1 cellular context compared by ENCODE assay signal in genomic region chr2:98702127-98702802, GRCh38.
TF ChIP-seq lines count a peak whose summit lies in the region.

No MANE protein-coding gene starts in this region.

TF ChIP-seq in HepG2, 621 proteins besides CTCF, POLR2A, EP300 and RAD21 (continued from another document and continues in another):
- peak; percentile 89; the same call in 1 of the 2 replicates for TF ChIP-seq MLX (CRISPR knock-in tag; IDR thresholded peaks at IDR 0.05)
- TF ChIP-seq ZNF883 (CRISPR knock-in tag; IDR thresholded peaks at IDR 0.05; ENCODE audit: not compliant biosample characterization) = peak; percentile 86
- peak; percentile 77; the same call in 1 of the 2 replicates for TF ChIP-seq ZNF615 (CRISPR knock-in tag; IDR thresholded peaks at IDR 0.05; ENCODE audit: borderline replicate concordance)
- TF ChIP-seq ZNF782 (CRISPR knock-in tag; IDR thresholded peaks at IDR 0.05; ENCODE audit: borderline replicate concordance) = peak; percentile 66; the same call in 1 of the 2 replicates
- no peak for TF ChIP-seq PAF1 (CRISPR knock-in tag; IDR thresholded peaks at IDR 0.05)
- TF ChIP-seq FOXA3 (CRISPR knock-in tag; IDR thresholded peaks at IDR 0.05) = peak; percentile 68
- peak; percentile 84 for TF ChIP-seq ZBTB44 (CRISPR knock-in tag; IDR thresholded peaks at IDR 0.05)
- no peak for TF ChIP-seq ZBTB40 (IDR thresholded peaks at IDR 0.05)
- peak; percentile 95 for TF ChIP-seq ZBTB40 (CRISPR knock-in tag; IDR thresholded peaks at IDR 0.05)
- peak; percentile 47; the same call in 1 of the 2 replicates for TF ChIP-seq ZNF670 (CRISPR knock-in tag; IDR thresholded peaks at IDR 0.05; ENCODE audit: borderline replicate concordance)
- peak; percentile 89; the same call in 1 of the 2 replicates for TF ChIP-seq GLI4 (CRISPR knock-in tag; IDR thresholded peaks at IDR 0.05; ENCODE audit: borderline replicate concordance)
- TF ChIP-seq SRF (IDR thresholded peaks at IDR 0.05; ENCODE audit: low read depth, low read length) = peak; percentile 24; the same call in 1 of the 2 replicates
- TF ChIP-seq CBX5 (CRISPR knock-in tag; IDR thresholded peaks at IDR 0.05; ENCODE audit: borderline replicate concordance) = peak; percentile 94
- TF ChIP-seq MAF1 (CRISPR knock-in tag; IDR thresholded peaks at IDR 0.05; ENCODE audit: borderline replicate concordance) = no peak
- 0 out of 2 replicates have a peak, but pooled peaks have one; percentile 33 for TF ChIP-seq JUN (CRISPR knock-in tag; IDR thresholded peaks at IDR 0.05)
- peak; percentile 98 for TF ChIP-seq ZNF280B (CRISPR knock-in tag; IDR thresholded peaks at IDR 0.05; ENCODE audit: borderline replicate concordance)
- TF ChIP-seq ZNF709 (CRISPR knock-in tag; IDR thresholded peaks at IDR 0.05) = peak; percentile 77
- 0 out of 2 replicates have a peak, but pooled peaks have one; percentile 75 for TF ChIP-seq ZNF138 (CRISPR knock-in tag; IDR thresholded peaks at IDR 0.05; ENCODE audit: low read depth)
- no peak for TF ChIP-seq DNMT1 (CRISPR knock-in tag; IDR thresholded peaks at IDR 0.05)
- TF ChIP-seq REPIN1 (CRISPR knock-in tag; IDR thresholded peaks at IDR 0.05; ENCODE audit: borderline replicate concordance, low read depth) = peak; percentile 96
- no peak for TF ChIP-seq ZNF576 (CRISPR knock-in tag; IDR thresholded peaks at IDR 0.05)
- TF ChIP-seq ZNF251 (CRISPR knock-in tag; IDR thresholded peaks at IDR 0.05) = peak; percentile 87; the same call in 1 of the 2 replicates
- 0 out of 2 replicates have a peak, but pooled peaks have one; percentile 75 for TF ChIP-seq ZNF510 (CRISPR knock-in tag; IDR thresholded peaks at IDR 0.05; ENCODE audit: low read depth)
- TF ChIP-seq TIGD3 (CRISPR knock-in tag; IDR thresholded peaks at IDR 0.05; ENCODE audit: borderline replicate concordance) = no peak
- 0 out of 2 replicates have a peak, but pooled peaks have one; percentile 60 for TF ChIP-seq MYNN (CRISPR knock-in tag; IDR thresholded peaks at IDR 0.05; ENCODE audit: low read depth)
- peak; percentile 77; the same call in 1 of the 2 replicates for TF ChIP-seq NAIF1 (CRISPR knock-in tag; IDR thresholded peaks at IDR 0.05; ENCODE audit: borderline replicate concordance)
- 0 out of 2 replicates have a peak, but pooled peaks have one; percentile 67 for TF ChIP-seq ZBTB7A (CRISPR knock-in tag; IDR thresholded peaks at IDR 0.05)
- peak; percentile 47; the same call in 1 of the 2 replicates for TF ChIP-seq ZNF724P (CRISPR knock-in tag; IDR thresholded peaks at IDR 0.05; ENCODE audit: borderline replicate concordance)
- no peak; the same call in 1 of the 2 replicates for TF ChIP-seq CENPT (CRISPR knock-in tag; IDR thresholded peaks at IDR 0.05; ENCODE audit: low read depth)
- TF ChIP-seq ZNF772 (CRISPR knock-in tag; IDR thresholded peaks at IDR 0.05) = peak; percentile 94
- no peak for TF ChIP-seq ZNF17 (CRISPR knock-in tag; IDR thresholded peaks at IDR 0.05)
- peak; percentile 25 for TF ChIP-seq RBM22 (optimal IDR thresholded peaks at IDR 0.05; ENCODE audit: low read length)
- peak; percentile 92 for TF ChIP-seq NCOR1 (IDR thresholded peaks at IDR 0.05; ENCODE audit: borderline replicate concordance, low read length)
- no peak for TF ChIP-seq ZNF710 (CRISPR knock-in tag; IDR thresholded peaks at IDR 0.05; ENCODE audit: borderline replicate concordance)
- 0 out of 2 replicates have a peak, but pooled peaks have one; percentile 46 for TF ChIP-seq ZFP82 (CRISPR knock-in tag; IDR thresholded peaks at IDR 0.05; ENCODE audit: borderline replicate concordance)
- TF ChIP-seq ZFX (CRISPR knock-in tag; IDR thresholded peaks at IDR 0.05; ENCODE audit: low read depth) = peak; percentile 93
- TF ChIP-seq HNF4A (CRISPR knock-in tag; IDR thresholded peaks at IDR 0.05) = peak; percentile 99
- TF ChIP-seq ZNF260 (CRISPR knock-in tag; IDR thresholded peaks at IDR 0.05; ENCODE audit: borderline replicate concordance, low read depth) = no peak
- peak; percentile 71 for TF ChIP-seq CBX1 (IDR thresholded peaks at IDR 0.05; ENCODE audit: low read depth)
- TF ChIP-seq TCF7 (IDR thresholded peaks at IDR 0.05; ENCODE audit: low read depth) = no peak
- peak; percentile 51; the same call in 1 of the 2 replicates for TF ChIP-seq ZNF546 (CRISPR knock-in tag; conservative IDR thresholded peaks at IDR 0.05)
- TF ChIP-seq ZNF230 (CRISPR knock-in tag; IDR thresholded peaks at IDR 0.05) = peak; percentile 55; the same call in 1 of the 2 replicates
- 0 out of 2 replicates have a peak, but pooled peaks have one; percentile 44 for TF ChIP-seq ZNF143 (CRISPR knock-in tag; IDR thresholded peaks at IDR 0.05)
- peak; percentile 100 for TF ChIP-seq ZNF292 (CRISPR knock-in tag; IDR thresholded peaks at IDR 0.05; ENCODE audit: borderline replicate concordance, low read depth)
- peak; percentile 86; the same call in 1 of the 2 replicates for TF ChIP-seq STAT6 (CRISPR knock-in tag; IDR thresholded peaks at IDR 0.05; ENCODE audit: borderline replicate concordance)
